Comparison of ENCODE assay signal across 1 cellular context in the genomic region with DNA sequence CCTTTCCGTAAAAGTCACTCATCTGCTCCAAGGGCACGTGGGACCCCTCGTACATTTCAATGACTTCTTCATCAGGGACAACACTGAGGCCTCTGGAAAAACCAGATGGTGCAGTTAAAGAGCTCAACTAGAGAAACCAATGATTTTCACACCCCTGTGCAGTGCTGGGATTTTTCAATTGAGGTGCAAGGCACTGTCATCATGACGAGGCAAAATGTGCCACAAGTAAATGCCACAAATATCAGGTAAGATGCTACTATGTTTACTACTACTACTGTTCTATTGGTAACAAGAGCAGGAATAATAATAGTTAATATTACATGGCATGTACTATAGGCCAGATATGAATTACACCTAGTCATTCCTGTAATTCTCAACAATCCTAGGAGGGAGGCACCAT.
TF ChIP-seq lines count a peak whose summit lies in the region.

No MANE protein-coding gene starts in this region.

TF ChIP-seq in K562, 482 proteins besides CTCF, POLR2A, EP300 and RAD21 (continues in another document):
- TF ChIP-seq KAT7 (CRISPR knock-in tag; IDR thresholded peaks at IDR 0.05; ENCODE audit: borderline replicate concordance) (no peak), NCOA4 (IDR thresholded peaks at IDR 0.05; ENCODE audit: partially characterized antibody) (no peak), CHCHD3 (CRISPR knock-in tag; IDR thresholded peaks at IDR 0.05) (no peak), ARID2 (IDR thresholded peaks at IDR 0.05) (no peak), C11orf30 (IDR thresholded peaks at IDR 0.05; ENCODE audit: low read depth) (0 out of 2 replicates have a peak, but pooled peaks have one; percentile 51), PTTG1 (tag; IDR thresholded peaks at IDR 0.05; ENCODE audit: low read depth) (no peak), BRCA1 (IDR thresholded peaks at IDR 0.05) (no peak), BRCA1 (CRISPR knock-in tag; IDR thresholded peaks at IDR 0.05) (no peak), EHMT2 (IDR thresholded peaks at IDR 0.05) (no peak), ZBTB7A (IDR thresholded peaks at IDR 0.05; ENCODE audit: borderline replicate concordance, control insufficient read depth, low read depth, low read length) (no peak), CTBP1 (IDR thresholded peaks at IDR 0.05; ENCODE audit: borderline replicate concordance) (no peak), CSDE1 (IDR thresholded peaks at IDR 0.05) (no peak), ZBTB49 (CRISPR knock-in tag; IDR thresholded peaks at IDR 0.05; ENCODE audit: borderline replicate concordance) (no peak), ZNF140 (CRISPR knock-in tag; IDR thresholded peaks at IDR 0.05) (no peak), HDGF (IDR thresholded peaks at IDR 0.05) (no peak), MAFF (IDR thresholded peaks at IDR 0.05; ENCODE audit: low read length) (0 out of 2 replicates have a peak, but pooled peaks have one; percentile 32), MECOM (CRISPR knock-in tag; IDR thresholded peaks at IDR 0.05) (no peak), ARNT (IDR thresholded peaks at IDR 0.05) (no peak), NCOR1 (IDR thresholded peaks at IDR 0.05) (no peak), HOXB6 (CRISPR knock-in tag; IDR thresholded peaks at IDR 0.05; ENCODE audit: borderline replicate concordance) (no peak), ZNF830 (CRISPR knock-in tag; IDR thresholded peaks at IDR 0.05) (no peak), MEIS2 (IDR thresholded peaks at IDR 0.05; ENCODE audit: partially characterized antibody) (no peak), HNRNPH1 (optimal IDR thresholded peaks at IDR 0.05; ENCODE audit: low read depth, low read length) (no peak), ZNF76 (CRISPR knock-in tag; IDR thresholded peaks at IDR 0.05; ENCODE audit: borderline replicate concordance) (no peak), CBFA2T3 (IDR thresholded peaks at IDR 0.05) (no peak), GATAD2B (IDR thresholded peaks at IDR 0.05; ENCODE audit: borderline replicate concordance) (no peak), MAFK (IDR thresholded peaks at IDR 0.05; ENCODE audit: low read length) (0 out of 2 replicates have a peak, but pooled peaks have one; percentile 13), MAFG (tag; conservative IDR thresholded peaks at IDR 0.05) (peak; percentile 59), SMARCA5 (IDR thresholded peaks at IDR 0.05) (no peak), NCOA2 (IDR thresholded peaks at IDR 0.05; ENCODE audit: partially characterized antibody in 2 of 2) (no peak), ZNF316 (IDR thresholded peaks at IDR 0.05) (peak; percentile 54), TAF9B (IDR thresholded peaks at IDR 0.05; ENCODE audit: partially characterized antibody) (no peak), NFE2 (IDR thresholded peaks at IDR 0.05; ENCODE audit: low read depth) (peak; percentile 59; the same call in 1 of the 2 replicates), ZNF778 (CRISPR knock-in tag; IDR thresholded peaks at IDR 0.05) (no peak)
- TF ChIP-seq, protein P1, sequence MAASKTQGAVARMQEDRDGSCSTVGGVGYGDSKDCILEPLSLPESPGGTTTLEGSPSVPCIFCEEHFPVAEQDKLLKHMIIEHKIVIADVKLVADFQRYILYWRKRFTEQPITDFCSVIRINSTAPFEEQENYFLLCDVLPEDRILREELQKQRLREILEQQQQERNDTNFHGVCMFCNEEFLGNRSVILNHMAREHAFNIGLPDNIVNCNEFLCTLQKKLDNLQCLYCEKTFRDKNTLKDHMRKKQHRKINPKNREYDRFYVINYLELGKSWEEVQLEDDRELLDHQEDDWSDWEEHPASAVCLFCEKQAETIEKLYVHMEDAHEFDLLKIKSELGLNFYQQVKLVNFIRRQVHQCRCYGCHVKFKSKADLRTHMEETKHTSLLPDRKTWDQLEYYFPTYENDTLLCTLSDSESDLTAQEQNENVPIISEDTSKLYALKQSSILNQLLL (CRISPR knock-in tag; IDR thresholded peaks at IDR 0.05; ENCODE audit: borderline replicate concordance) = no peak
- TF ChIP-seq, protein P2, sequence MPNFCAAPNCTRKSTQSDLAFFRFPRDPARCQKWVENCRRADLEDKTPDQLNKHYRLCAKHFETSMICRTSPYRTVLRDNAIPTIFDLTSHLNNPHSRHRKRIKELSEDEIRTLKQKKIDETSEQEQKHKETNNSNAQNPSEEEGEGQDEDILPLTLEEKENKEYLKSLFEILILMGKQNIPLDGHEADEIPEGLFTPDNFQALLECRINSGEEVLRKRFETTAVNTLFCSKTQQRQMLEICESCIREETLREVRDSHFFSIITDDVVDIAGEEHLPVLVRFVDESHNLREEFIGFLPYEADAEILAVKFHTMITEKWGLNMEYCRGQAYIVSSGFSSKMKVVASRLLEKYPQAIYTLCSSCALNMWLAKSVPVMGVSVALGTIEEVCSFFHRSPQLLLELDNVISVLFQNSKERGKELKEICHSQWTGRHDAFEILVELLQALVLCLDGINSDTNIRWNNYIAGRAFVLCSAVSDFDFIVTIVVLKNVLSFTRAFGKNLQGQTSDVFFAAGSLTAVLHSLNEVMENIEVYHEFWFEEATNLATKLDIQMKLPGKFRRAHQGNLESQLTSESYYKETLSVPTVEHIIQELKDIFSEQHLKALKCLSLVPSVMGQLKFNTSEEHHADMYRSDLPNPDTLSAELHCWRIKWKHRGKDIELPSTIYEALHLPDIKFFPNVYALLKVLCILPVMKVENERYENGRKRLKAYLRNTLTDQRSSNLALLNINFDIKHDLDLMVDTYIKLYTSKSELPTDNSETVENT (CRISPR knock-in tag; IDR thresholded peaks at IDR 0.05) = no peak
- TF ChIP-seq, protein P3, sequence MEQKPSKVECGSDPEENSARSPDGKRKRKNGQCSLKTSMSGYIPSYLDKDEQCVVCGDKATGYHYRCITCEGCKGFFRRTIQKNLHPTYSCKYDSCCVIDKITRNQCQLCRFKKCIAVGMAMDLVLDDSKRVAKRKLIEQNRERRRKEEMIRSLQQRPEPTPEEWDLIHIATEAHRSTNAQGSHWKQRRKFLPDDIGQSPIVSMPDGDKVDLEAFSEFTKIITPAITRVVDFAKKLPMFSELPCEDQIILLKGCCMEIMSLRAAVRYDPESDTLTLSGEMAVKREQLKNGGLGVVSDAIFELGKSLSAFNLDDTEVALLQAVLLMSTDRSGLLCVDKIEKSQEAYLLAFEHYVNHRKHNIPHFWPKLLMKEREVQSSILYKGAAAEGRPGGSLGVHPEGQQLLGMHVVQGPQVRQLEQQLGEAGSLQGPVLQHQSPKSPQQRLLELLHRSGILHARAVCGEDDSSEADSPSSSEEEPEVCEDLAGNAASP (IDR thresholded peaks at IDR 0.05) = no peak
- TF ChIP-seq, protein P4, sequence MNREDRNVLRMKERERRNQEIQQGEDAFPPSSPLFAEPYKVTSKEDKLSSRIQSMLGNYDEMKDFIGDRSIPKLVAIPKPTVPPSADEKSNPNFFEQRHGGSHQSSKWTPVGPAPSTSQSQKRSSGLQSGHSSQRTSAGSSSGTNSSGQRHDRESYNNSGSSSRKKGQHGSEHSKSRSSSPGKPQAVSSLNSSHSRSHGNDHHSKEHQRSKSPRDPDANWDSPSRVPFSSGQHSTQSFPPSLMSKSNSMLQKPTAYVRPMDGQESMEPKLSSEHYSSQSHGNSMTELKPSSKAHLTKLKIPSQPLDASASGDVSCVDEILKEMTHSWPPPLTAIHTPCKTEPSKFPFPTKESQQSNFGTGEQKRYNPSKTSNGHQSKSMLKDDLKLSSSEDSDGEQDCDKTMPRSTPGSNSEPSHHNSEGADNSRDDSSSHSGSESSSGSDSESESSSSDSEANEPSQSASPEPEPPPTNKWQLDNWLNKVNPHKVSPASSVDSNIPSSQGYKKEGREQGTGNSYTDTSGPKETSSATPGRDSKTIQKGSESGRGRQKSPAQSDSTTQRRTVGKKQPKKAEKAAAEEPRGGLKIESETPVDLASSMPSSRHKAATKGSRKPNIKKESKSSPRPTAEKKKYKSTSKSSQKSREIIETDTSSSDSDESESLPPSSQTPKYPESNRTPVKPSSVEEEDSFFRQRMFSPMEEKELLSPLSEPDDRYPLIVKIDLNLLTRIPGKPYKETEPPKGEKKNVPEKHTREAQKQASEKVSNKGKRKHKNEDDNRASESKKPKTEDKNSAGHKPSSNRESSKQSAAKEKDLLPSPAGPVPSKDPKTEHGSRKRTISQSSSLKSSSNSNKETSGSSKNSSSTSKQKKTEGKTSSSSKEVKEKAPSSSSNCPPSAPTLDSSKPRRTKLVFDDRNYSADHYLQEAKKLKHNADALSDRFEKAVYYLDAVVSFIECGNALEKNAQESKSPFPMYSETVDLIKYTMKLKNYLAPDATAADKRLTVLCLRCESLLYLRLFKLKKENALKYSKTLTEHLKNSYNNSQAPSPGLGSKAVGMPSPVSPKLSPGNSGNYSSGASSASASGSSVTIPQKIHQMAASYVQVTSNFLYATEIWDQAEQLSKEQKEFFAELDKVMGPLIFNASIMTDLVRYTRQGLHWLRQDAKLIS (CRISPR knock-in tag; IDR thresholded peaks at IDR 0.05) = no peak
- TF ChIP-seq, protein P5, sequence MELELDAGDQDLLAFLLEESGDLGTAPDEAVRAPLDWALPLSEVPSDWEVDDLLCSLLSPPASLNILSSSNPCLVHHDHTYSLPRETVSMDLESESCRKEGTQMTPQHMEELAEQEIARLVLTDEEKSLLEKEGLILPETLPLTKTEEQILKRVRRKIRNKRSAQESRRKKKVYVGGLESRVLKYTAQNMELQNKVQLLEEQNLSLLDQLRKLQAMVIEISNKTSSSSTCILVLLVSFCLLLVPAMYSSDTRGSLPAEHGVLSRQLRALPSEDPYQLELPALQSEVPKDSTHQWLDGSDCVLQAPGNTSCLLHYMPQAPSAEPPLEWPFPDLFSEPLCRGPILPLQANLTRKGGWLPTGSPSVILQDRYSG (tag; conservative IDR thresholded peaks at IDR 0.05; ENCODE audit: low read depth) = no peak
- TF ChIP-seq, protein P6, sequence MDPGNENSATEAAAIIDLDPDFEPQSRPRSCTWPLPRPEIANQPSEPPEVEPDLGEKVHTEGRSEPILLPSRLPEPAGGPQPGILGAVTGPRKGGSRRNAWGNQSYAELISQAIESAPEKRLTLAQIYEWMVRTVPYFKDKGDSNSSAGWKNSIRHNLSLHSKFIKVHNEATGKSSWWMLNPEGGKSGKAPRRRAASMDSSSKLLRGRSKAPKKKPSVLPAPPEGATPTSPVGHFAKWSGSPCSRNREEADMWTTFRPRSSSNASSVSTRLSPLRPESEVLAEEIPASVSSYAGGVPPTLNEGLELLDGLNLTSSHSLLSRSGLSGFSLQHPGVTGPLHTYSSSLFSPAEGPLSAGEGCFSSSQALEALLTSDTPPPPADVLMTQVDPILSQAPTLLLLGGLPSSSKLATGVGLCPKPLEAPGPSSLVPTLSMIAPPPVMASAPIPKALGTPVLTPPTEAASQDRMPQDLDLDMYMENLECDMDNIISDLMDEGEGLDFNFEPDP (CRISPR knock-in tag; IDR thresholded peaks at IDR 0.05) = no peak
- TF ChIP-seq, protein P7, sequence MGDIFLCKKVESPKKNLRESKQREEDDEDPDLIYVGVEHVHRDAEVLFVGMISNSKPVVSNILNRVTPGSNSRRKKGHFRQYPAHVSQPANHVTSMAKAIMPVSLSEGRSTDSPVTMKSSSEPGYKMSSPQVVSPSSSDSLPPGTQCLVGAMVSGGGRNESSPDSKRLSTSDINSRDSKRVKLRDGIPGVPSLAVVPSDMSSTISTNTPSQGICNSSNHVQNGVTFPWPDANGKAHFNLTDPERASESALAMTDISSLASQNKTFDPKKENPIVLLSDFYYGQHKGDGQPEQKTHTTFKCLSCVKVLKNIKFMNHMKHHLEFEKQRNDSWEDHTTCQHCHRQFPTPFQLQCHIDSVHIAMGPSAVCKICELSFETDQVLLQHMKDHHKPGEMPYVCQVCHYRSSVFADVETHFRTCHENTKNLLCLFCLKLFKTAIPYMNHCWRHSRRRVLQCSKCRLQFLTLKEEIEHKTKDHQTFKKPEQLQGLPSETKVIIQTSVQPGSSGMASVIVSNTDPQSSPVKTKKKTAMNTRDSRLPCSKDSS (IDR thresholded peaks at IDR 0.05; ENCODE audit: low read depth, partially characterized antibody) = no peak
- TF ChIP-seq, protein P8, sequence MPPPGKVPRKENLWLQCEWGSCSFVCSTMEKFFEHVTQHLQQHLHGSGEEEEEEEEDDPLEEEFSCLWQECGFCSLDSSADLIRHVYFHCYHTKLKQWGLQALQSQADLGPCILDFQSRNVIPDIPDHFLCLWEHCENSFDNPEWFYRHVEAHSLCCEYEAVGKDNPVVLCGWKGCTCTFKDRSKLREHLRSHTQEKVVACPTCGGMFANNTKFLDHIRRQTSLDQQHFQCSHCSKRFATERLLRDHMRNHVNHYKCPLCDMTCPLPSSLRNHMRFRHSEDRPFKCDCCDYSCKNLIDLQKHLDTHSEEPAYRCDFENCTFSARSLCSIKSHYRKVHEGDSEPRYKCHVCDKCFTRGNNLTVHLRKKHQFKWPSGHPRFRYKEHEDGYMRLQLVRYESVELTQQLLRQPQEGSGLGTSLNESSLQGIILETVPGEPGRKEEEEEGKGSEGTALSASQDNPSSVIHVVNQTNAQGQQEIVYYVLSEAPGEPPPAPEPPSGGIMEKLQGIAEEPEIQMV (tag; conservative IDR thresholded peaks at IDR 0.05; ENCODE audit: low read depth) = no peak
